ENCODE assay signal across 18 cellular contexts in the genomic region with DNA sequence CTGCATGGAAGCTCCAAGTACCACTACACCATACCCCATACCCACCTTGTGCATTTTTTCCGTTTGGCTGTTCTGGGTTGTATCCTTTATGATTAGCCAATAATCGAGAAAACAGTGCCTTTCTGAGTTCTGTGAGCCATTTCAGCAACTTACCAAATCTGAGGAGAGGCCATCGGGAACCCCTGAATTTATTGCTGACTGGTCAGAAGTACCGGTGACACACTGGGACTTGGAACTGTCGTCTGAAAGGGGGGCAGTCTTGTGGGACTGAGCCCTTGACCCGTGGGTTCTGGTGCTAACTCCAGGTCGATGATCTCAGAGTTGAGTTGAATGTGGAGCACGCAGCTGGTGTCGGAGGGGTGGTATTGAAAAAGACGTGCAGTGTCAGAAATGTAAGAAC. TPM values are rescaled to one million over a fixed set of nuclear protein-coding genes. Genes with fewer than 3 reads are reported as not detected.
DNase-seq lines count a peak whose midpoint lies in the region; ATAC-seq, FAIRE-seq and TF ChIP-seq lines count a peak whose summit lies in the region.
"Had no signal": no experiment of that assay in that cellular context is flagged by ENCODE, and none has a peak within 500 bp of the region (broad histone marks: within the 10 kb centered on the region; RNA-seq: fewer than 3 reads in every experiment).

No MANE protein-coding gene starts in this region.

- H3K4me2 ChIP-seq in A549 (no peak overlapping the region), IMR-90 (ENCODE audit: low read depth, low read length) (no peak overlapping the region)
- H3K4me2 ChIP-seq in BLaER1 treated with 17β-estradiol and CSF1 and Interleukin-3, amounts not matched to agents 10 nM and 100 nM = peak overlapping the region in 8 of 11 experiments; percentile 67 to 88 (median 80); a peak in 10 of 22 replicates

- H3K27ac ChIP-seq in A549 (no peak overlapping the region), IMR-90 (ENCODE audit: insufficient read depth, low read length) (no peak overlapping the region), small intestine (ENCODE audit: low read depth in 1 of 2, low read length in 1 of 2) (no peak overlapping the region), left lung (no peak overlapping the region)
- peak overlapping the region in 3 of 11 experiments; percentile 72 to 86 (median 85); a peak in 3 of 22 replicates for H3K27ac ChIP-seq in BLaER1 treated with 17β-estradiol and CSF1 and Interleukin-3, amounts not matched to agents 10 nM and 100 nM
- H3K27ac ChIP-seq: HL-60 had no signal

- BruUV-seq in IMR-90 (replicated peaks; lab: Mats Ljungman, UMichigan) = no TSS peak

- H2AFZ ChIP-seq in IMR-90 (replicated peaks; ENCODE audit: low read length, poor library complexity) = no peak overlapping the region

- no peak overlapping the region for H4K91ac ChIP-seq in IMR-90 (ENCODE audit: insufficient read depth, low read depth, low read length)

- H3K9me1 ChIP-seq in IMR-90 (ENCODE audit: insufficient read depth, low read length) = peaks cover 10% of the 10 kb centered on the region

- TF ChIP-seq RAD21 in A549 (conservative IDR thresholded peaks at IDR 0.05 in 1 of 2, IDR thresholded peaks at IDR 0.05 in 1 of 2) = no peak
- no peak for TF ChIP-seq RAD21 in IMR-90 (IDR thresholded peaks at IDR 0.05; ENCODE audit: low read length)

- no peak overlapping the region for H4K8ac ChIP-seq in IMR-90 (ENCODE audit: low read depth in 2 of 2, low read length in 2 of 2)

- H3K4me1 ChIP-seq in A549 = no peaks in the 10 kb centered on the region
- H3K4me1 ChIP-seq in BLaER1 treated with 17β-estradiol and CSF1 and Interleukin-3, amounts not matched to agents 10 nM and 100 nM = peaks cover 29 to 40% (median 35%) of the 10 kb centered on the region in 10 experiments
- H3K4me1 ChIP-seq in IMR-90 (ENCODE audit: control insufficient read depth, insufficient read depth, low read length) = no peaks in the 10 kb centered on the region
- H3K4me1 ChIP-seq in small intestine (ENCODE audit: control insufficient read depth in 2 of 2, insufficient read depth in 1 of 2, low read depth in 1 of 2, low read length in 1 of 2) = no peaks in the 10 kb centered on the region
- H3K4me1 ChIP-seq in left lung = no peaks in the 10 kb centered on the region
- H3K4me1 ChIP-seq: BE2C, HAP-1 had no signal

- no peak for DNase-seq in A549 (ENCODE audit: low read depth in 1 of 2, low spot score in 1 of 2)
- DNase-seq in IMR-90 = no peak
- DNase-seq in memory B cell (ENCODE audit: low spot score in 2 of 2) = no peak
- no peak for DNase-seq in small intestine
- DNase-seq in activated gamma-delta T cell (lab: John Stamatoyannopoulos, UW) = no peak
- no peak for DNase-seq in head of caudate nucleus
- no peak for DNase-seq in left lung
- DNase-seq: BE2C, Calu3, DMS 273 treated with DMSO at 0.1 percent for 48 hours, HFFc6, KG1 had no signal

- in situ Hi-C loops in IMR-90 (cut with MboI; ENCODE audit: low sequenced_read_pairs) = no loop called here

- TF ChIP-seq EP300 in A549 (IDR thresholded peaks at IDR 0.05) = no peak

- no peak overlapping the region for H2AK5ac ChIP-seq in IMR-90 (ENCODE audit: low read depth, low read length)

- H3K9me3 Mint-ChIP-seq in memory B cell = no peaks in the 10 kb centered on the region
- H3K9me3 Mint-ChIP-seq: HFFc6 had no signal

- CTCF ChIA-PET in A549 (lab: Yijun Ruan, JAX) (no interaction called here), IMR-90 (lab: Yijun Ruan, JAX) (no interaction called here)

- no peak overlapping the region for H3K4me3 ChIP-seq in A549
- no peak overlapping the region for H3K4me3 ChIP-seq in BLaER1 treated with 17β-estradiol and CSF1 and Interleukin-3, amounts not matched to agents 10 nM and 100 nM
- H3K4me3 ChIP-seq in IMR-90 (ENCODE audit: insufficient read depth, low read depth, low read length) = no peak overlapping the region
- H3K4me3 ChIP-seq in small intestine (ENCODE audit: low read depth in 1 of 2, low read length in 2 of 2) = no peak overlapping the region
- no peak overlapping the region for H3K4me3 ChIP-seq in left lung
- H3K4me3 ChIP-seq: HAP-1 had no signal

- no peak overlapping the region for H3K9ac ChIP-seq in BLaER1 treated with 17β-estradiol and CSF1 and Interleukin-3, amounts not matched to agents 10 nM and 100 nM
- H3K9ac ChIP-seq in IMR-90 (ENCODE audit: low read depth, low read length) = no peak overlapping the region

- TF ChIP-seq POLR2A in A549 (IDR thresholded peaks at IDR 0.05; ENCODE audit: low read length) = no peak
- TF ChIP-seq POLR2A in IMR-90 (IDR thresholded peaks at IDR 0.05; ENCODE audit: low read depth, low read length) = no peak

- no peak overlapping the region for H3K23ac ChIP-seq in IMR-90 (ENCODE audit: low read depth, low read length)

- H3K9me3 ChIP-seq in A549 (no peaks in the 10 kb centered on the region), IMR-90 (ENCODE audit: control insufficient read depth, insufficient read depth, low read length) (no peaks in the 10 kb centered on the region), small intestine (ENCODE audit: control insufficient read depth, low read depth) (no peaks in the 10 kb centered on the region), left lung (no peaks in the 10 kb centered on the region)
- H3K9me3 ChIP-seq in BLaER1 treated with 17β-estradiol and CSF1 and Interleukin-3, amounts not matched to agents 10 nM and 100 nM (replicated peaks in 1 of 11) = no peaks in the 10 kb centered on the region
- H3K9me3 ChIP-seq: BE2C, HAP-1 had no signal

- H2BK20ac ChIP-seq in IMR-90 (ENCODE audit: low read depth, low read length) = no peak overlapping the region

- TF ChIP-seq CTCF in A549 (IDR thresholded peaks at IDR 0.05) (no peak), IMR-90 (conservative IDR thresholded peaks at IDR 0.05; ENCODE audit: low read depth, low read length) (no peak), left lung (IDR thresholded peaks at IDR 0.05) (no peak)

- intact Hi-C loops in IMR-90 (cut with micrococcal nuclease) (no loop called here), head of caudate nucleus (cut with DNase I) (no loop called here), left lung (cut with DNase I) (no loop called here)

- peaks cover 9% of the 10 kb centered on the region for H3K4me1 Mint-ChIP-seq in memory B cell

- no peak overlapping the region for H3K4ac ChIP-seq in IMR-90 (ENCODE audit: low read depth, low read length)

- no peak overlapping the region for H2AK9ac ChIP-seq in IMR-90 (replicated peaks; ENCODE audit: low read depth, low read length, poor library complexity)

- H4K20me1 ChIP-seq in BLaER1 treated with 17β-estradiol and CSF1 and Interleukin-3, amounts not matched to agents 10 nM and 100 nM = peaks cover 0 to 26% (median 9%) of the 10 kb centered on the region in 11 experiments; a peak in 13 of 22 replicates
- no peaks in the 10 kb centered on the region; the same call in 1 of the 2 replicates for H4K20me1 ChIP-seq in IMR-90 (ENCODE audit: insufficient read depth, low read length)

- H3K27ac Mint-ChIP-seq in memory B cell = peak overlapping the region; percentile 78
- H3K27ac Mint-ChIP-seq: HFFc6 had no signal

- no peak overlapping the region for H3K56ac ChIP-seq in IMR-90 (ENCODE audit: extremely low read depth, insufficient read depth, low read length)

- ATAC-seq in A549 = no peak
- ATAC-seq in IMR-90 (ENCODE audit: low read depth) = no peak
- ATAC-seq in memory B cell (ENCODE audit: low read depth) = no peak
- ATAC-seq in left lung = no peak

- H3K36me3 ChIP-seq in BLaER1 treated with 17β-estradiol and CSF1 and Interleukin-3, amounts not matched to agents 10 nM and 100 nM = peaks cover 52 to 88% (median 82%) of the 10 kb centered on the region in 11 experiments
- H3K36me3 ChIP-seq in IMR-90 (ENCODE audit: control insufficient read depth, insufficient read depth, low read length) (peaks cover 35% of the 10 kb centered on the region), small intestine (ENCODE audit: control insufficient read depth in 2 of 2, insufficient read depth in 2 of 2, low read length in 2 of 2) (peaks cover 6 to 9% of the 10 kb centered on the region in 2 donors), left lung (peaks cover 0 to 89% of the 10 kb centered on the region in 2 donors)

- no peak overlapping the region for H2BK5ac ChIP-seq in IMR-90 (ENCODE audit: low read depth, low read length, poor library complexity, severe bottlenecking)

- peaks cover 17 to 53% of the 10 kb centered on the region in 2 experiments for H3K79me1 ChIP-seq in IMR-90 (ENCODE audit: low read depth in 1 of 2, low read length in 2 of 2)

- POLR2A ChIA-PET in A549 (lab: Yijun Ruan, JAX) = no interaction called here
- POLR2A ChIA-PET in IMR-90 (lab: Charles Lee; ENCODE audit: unreplicated experiment) = no interaction called here

- H3K27me3 ChIP-seq in BLaER1 treated with 17β-estradiol and CSF1 and Interleukin-3, amounts not matched to agents 10 nM and 100 nM = no peaks in the 10 kb centered on the region
- H3K27me3 ChIP-seq in IMR-90 (ENCODE audit: control insufficient read depth, insufficient read depth, low read length) (no peaks in the 10 kb centered on the region), small intestine (ENCODE audit: control insufficient read depth in 2 of 2, insufficient read depth in 2 of 2, low read length in 2 of 2) (no peaks in the 10 kb centered on the region), left lung (no peaks in the 10 kb centered on the region)
- H3K27me3 ChIP-seq: BE2C had no signal

- dilution Hi-C loops in IMR-90 (cut with HindIII; ENCODE audit: low sequenced_read_pairs, unreplicated experiment) = no loop called here

- no peak overlapping the region for H4K5ac ChIP-seq in IMR-90 (ENCODE audit: low read depth, low read length)

- no peak overlapping the region for H3K18ac ChIP-seq in IMR-90 (ENCODE audit: low read depth, low read length)

- whole genome bisulfite sequencing in A549 (ENCODE audit: missing lambda C conversion rate) = 89% methylated on average over 10 of the region's 10 CpGs
- 93% methylated on average over 7 of the region's 10 CpGs; no CpG with 5 or more reads in 1 of the 2 experiments for WGBS in IMR-90 (ENCODE audit: extremely low coverage in 2 of 2, insufficient read length in 1 of 2), 2 experiments
- 90 to 91% (median 90%) methylated on average over 10 of the region's 10 CpGs for WGBS in small intestine, 3 donors

- no peak overlapping the region for H2BK120ac ChIP-seq in IMR-90 (ENCODE audit: low read depth, low read length)

- H2BK15ac ChIP-seq in IMR-90 (ENCODE audit: low read depth, low read length) = no peak overlapping the region

- no peak overlapping the region for H3K14ac ChIP-seq in IMR-90 (replicated peaks; ENCODE audit: low read depth, low read length)

- FAIRE-seq in A549 (lab: Jason Lieb, UNC) (no peak), small intestine (lab: Jason Lieb, UNC) (no peak)
- FAIRE-seq: A204.1, GM18507, H1 had no signal

- no peaks in the 10 kb centered on the region for H3K27me3 Mint-ChIP-seq in memory B cell

- peaks cover 24% of the 10 kb centered on the region for H3K36me3 Mint-ChIP-seq in memory B cell

- H3K4me3 Mint-ChIP-seq in memory B cell = peak overlapping the region; percentile 57
- H3K4me3 Mint-ChIP-seq: HFFc6 had no signal

RNA-seq across cellular contexts. Expression of a gene that starts 15.0 kb away (rescaled TPM):
- 39.9 and 51.0 TPM in 2 replicates for polyA plus RNA-seq in A549 (2011; rRNA removed)
- 31.9 and 35.2 TPM in 2 replicates for polyA plus RNA-seq in A549 (2012; cell fraction: cytosol; rRNA removed)
- polyA plus RNA-seq in A549 (2012; cell fraction: nucleus; rRNA removed) = 38.2 and 41.5 TPM in 2 replicates
- 60.2 to 64.5 TPM (median 62.6 TPM) in 3 replicates for polyA plus RNA-seq in A549 (2017; fragmentation: RNase III; extraction: RNeasy Plus Mini Kit Qiagen cat#74134 plus additional on column Dnase treatment)
- polyA minus RNA-seq in A549 (2011; rRNA and poly(A)+ RNA removed) = 11.0 and 12.0 TPM in 2 replicates
- 11.7 and 17.5 TPM in 2 replicates for total RNA-seq in IMR-90 (2012; rRNA removed)
- 47.2 and 51.6 TPM in 2 replicates for polyA plus RNA-seq in IMR-90 (2012; rRNA removed)
- 16.1 and 25.1 TPM in 2 replicates for polyA plus RNA-seq in IMR-90 (2012; cell fraction: cytosol; rRNA removed)
- 42.5 and 154 TPM in 2 replicates for polyA plus RNA-seq in IMR-90 (2012; cell fraction: nucleus; rRNA removed; ENCODE audit: low replicate concordance)
- polyA plus RNA-seq in small intestine = 10 to 100 TPM; 38.0 to 60.0 (median 39.4) TPM
- 10 to 100 TPM; 32.3 to 42.6 TPM for total RNA-seq in left lung

RNA-seq across cellular contexts. Expression of a gene that starts 17.9 kb away (rescaled TPM):
- polyA plus RNA-seq in A549 (2011; rRNA removed) = 36.7 and 40.8 TPM in 2 replicates
- 21.7 and 24.3 TPM in 2 replicates for polyA plus RNA-seq in A549 (2012; cell fraction: cytosol; rRNA removed)
- 9.7 and 12.0 TPM in 2 replicates for polyA plus RNA-seq in A549 (2012; cell fraction: nucleus; rRNA removed)
- polyA plus RNA-seq in A549 (2017; fragmentation: RNase III; extraction: RNeasy Plus Mini Kit Qiagen cat#74134 plus additional on column Dnase treatment) = 18.0 to 19.7 TPM (median 18.7 TPM) in 3 replicates
- 8.2 and 9.5 TPM in 2 replicates for polyA minus RNA-seq in A549 (2011; rRNA and poly(A)+ RNA removed)
- 13.3 and 16.4 TPM in 2 replicates for total RNA-seq in IMR-90 (2012; rRNA removed)
- 32.7 and 33.8 TPM in 2 replicates for polyA plus RNA-seq in IMR-90 (2012; rRNA removed)
- polyA plus RNA-seq in IMR-90 (2012; cell fraction: cytosol; rRNA removed) = 25.1 and 35.4 TPM in 2 replicates
- polyA plus RNA-seq in IMR-90 (2012; cell fraction: nucleus; rRNA removed; ENCODE audit: low replicate concordance) = 12.0 and 20.6 TPM in 2 replicates
- polyA plus RNA-seq in small intestine = 1 to 10 TPM; 6.0 to 7.7 (median 6.5) TPM
- 10 to 100 TPM; 20.9 to 22.7 TPM for total RNA-seq in left lung

Comparison
In these comparisons a context has a peak if more than half of its experiments do, and no peak if none do; other contexts are left out.
1. H3K4me2 ChIP-seq: peak in BLaER1 treated with 17β-estradiol and CSF1 and Interleukin-3, amounts not matched to agents 10 nM and 100 nM (8 of 11); none in A549 (single experiment) and IMR-90 (single experiment).